In the genomic region with DNA sequence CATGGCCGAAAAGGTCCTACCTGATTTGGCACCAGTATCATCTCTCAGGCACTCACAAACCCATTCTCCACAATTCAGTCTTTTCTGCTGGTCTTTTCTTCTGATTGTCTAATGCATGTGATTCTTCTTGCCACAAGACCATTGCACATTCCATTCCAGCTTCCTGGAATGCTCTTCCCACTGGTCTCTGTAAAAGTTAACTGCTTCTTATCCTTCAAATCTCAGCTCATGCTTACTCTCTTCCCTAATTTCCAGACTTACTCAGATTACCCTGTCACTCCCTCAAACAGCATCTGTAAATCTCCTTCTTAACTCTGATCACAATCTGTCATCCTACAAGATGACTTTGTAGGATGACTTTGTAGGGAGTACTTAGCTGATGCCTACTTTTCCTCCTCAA, we compare ENCODE assay signal across 1 cellular context.
TF ChIP-seq lines count a peak whose summit lies in the region.

No MANE protein-coding gene starts in this region.

TF ChIP-seq in GM23338, 12 proteins besides CTCF, POLR2A, EP300 and RAD21 (continued from another document):
- no peak for TF ChIP-seq ZNF462 (CRISPR knock-in tag; IDR thresholded peaks at IDR 0.05)
- no peak for TF ChIP-seq STAT1 (IDR thresholded peaks at IDR 0.05; ENCODE audit: unreplicated experiment)
- TF ChIP-seq NANOG (IDR thresholded peaks at IDR 0.05; ENCODE audit: borderline replicate concordance): no peak
- TF ChIP-seq REST (IDR thresholded peaks at IDR 0.05; ENCODE audit: unreplicated experiment): no peak
- no peak for TF ChIP-seq ZNF331 (CRISPR knock-in tag; IDR thresholded peaks at IDR 0.05; ENCODE audit: low read depth)
- no peak for TF ChIP-seq JUNB (IDR thresholded peaks at IDR 0.05; ENCODE audit: unreplicated experiment)
- TF ChIP-seq POLR2AphosphoS5 (IDR thresholded peaks at IDR 0.05; ENCODE audit: low read depth): no peak
TF ChIP-seq in GM23338: peak in this region for 0.
